ENCODE assay signal across 24 cellular contexts in the genomic region with DNA sequence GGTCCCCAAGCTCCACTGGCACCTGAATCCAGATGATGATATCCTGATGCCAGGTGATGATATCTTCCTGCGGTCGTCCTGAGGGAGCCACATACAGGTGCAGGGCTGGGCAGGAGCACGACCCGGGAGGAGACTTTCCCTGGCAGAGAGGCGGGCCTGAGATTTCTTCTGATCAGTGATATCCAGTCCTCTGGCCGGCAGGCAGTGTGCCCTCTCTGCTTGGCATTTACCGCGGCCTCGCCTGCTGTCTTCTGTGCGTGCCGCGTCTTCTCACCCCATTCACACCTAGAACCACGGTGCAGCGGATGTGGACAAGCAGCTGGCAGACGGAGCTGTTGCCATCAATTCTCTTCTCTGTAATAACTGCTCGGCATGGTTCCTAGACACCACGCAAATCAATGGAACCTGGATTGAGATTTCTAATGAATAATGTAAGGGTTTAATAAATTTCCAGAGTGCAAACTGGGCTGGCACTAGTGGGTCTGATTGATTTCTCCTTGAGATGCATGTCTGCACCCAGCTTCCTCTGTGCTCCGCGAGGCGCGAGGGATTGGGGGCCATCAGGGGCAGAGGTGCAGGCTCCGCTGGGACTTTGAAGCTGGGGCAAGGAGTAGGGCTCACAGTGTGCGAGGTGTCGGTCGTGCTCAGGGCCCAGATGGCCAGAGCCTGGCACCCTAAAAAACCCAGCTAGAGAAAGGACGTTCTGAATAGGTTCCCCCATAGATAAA.
DNase-seq lines count a peak whose midpoint lies in the region; ATAC-seq and TF ChIP-seq lines count a peak whose summit lies in the region.
"Had no signal": no experiment of that assay in that cellular context is flagged by ENCODE, and none has a peak within 500 bp of the region (broad histone marks: within the 10 kb centered on the region; RNA-seq: fewer than 3 reads in every experiment).

No MANE protein-coding gene starts in this region.

- no peak overlapping the region for H3K9ac ChIP-seq in H9 (ENCODE audit: extremely low read depth, insufficient read length, low read length)
- H3K9ac ChIP-seq: GM23248 had no signal

- H2BK5ac ChIP-seq in H9 (ENCODE audit: insufficient read length, low read length), result no peak overlapping the region

- POLR2A ChIA-PET in CD8-positive, alpha-beta T cell (lab: Charles Lee), result interaction anchor here (1.0 kb wide), 1 partner anchor 16 kb away, joined by 3 read pairs; no protein-coding TSS in a partner anchor

- H3K56ac ChIP-seq in H9 (ENCODE audit: insufficient read length, low read depth, low read length), result no peak overlapping the region

- no peaks in the 10 kb centered on the region for H3K23me2 ChIP-seq in H9 (ENCODE audit: insufficient read length, low read depth, low read length, poor library complexity, severe bottlenecking)

- no peak overlapping the region for H4K8ac ChIP-seq in H9 (replicated peaks; ENCODE audit: insufficient read length, low read depth, low read length)

- CTCF ChIA-PET in CD8-positive, alpha-beta T cell (lab: Charles Lee), result interaction anchor here (1.1 to 1.3 kb wide), 2 partner anchors 9 to 16 kb away, joined by 3 read pairs; no protein-coding TSS in a partner anchor

- no peak overlapping the region for H2BK15ac ChIP-seq in H9 (ENCODE audit: low read depth, low read length)

- no peaks in the 10 kb centered on the region for H3K9me3 Mint-ChIP-seq in CD8-positive, alpha-beta T cell
- H3K9me3 Mint-ChIP-seq in H9, result no peaks in the 10 kb centered on the region; a peak in 2 of 5 replicates
- H3K9me3 Mint-ChIP-seq: activated T-cell treated with anti-CD3 and anti-CD28 coated beads, Interleukin-2, amount 50 U/mL, for 4 hours had no signal

- no peak for TF ChIP-seq EP300 in sigmoid colon (IDR thresholded peaks at IDR 0.05)

- no CpG with 5 or more reads among the region's 26 CpGs for WGBS in H9 (ENCODE audit: extremely low coverage, insufficient read length, low lambda C conversion rate)
- WGBS in sigmoid colon, 2 donors, result 84 to 91% methylated on average over 26 of the region's 26 CpGs

- no peaks in the 10 kb centered on the region for H3K36me3 ChIP-seq in CD8-positive, alpha-beta T cell (ENCODE audit: insufficient read depth, low read length)
- H3K36me3 ChIP-seq in lower lobe of right lung (no peaks in the 10 kb centered on the region), sigmoid colon (no peaks in the 10 kb centered on the region)
- H3K36me3 ChIP-seq: right lobe of liver, transverse colon had no signal

- H3K23ac ChIP-seq in H9 (ENCODE audit: insufficient read length, low read depth, low read length), result no peak overlapping the region

- H2BK12ac ChIP-seq in H9 (ENCODE audit: insufficient read length, low read depth, low read length), result no peak overlapping the region

- H3K4me1 ChIP-seq in CD8-positive, alpha-beta T cell (ENCODE audit: insufficient read depth, low read length), result no peaks in the 10 kb centered on the region
- H3K4me1 ChIP-seq in H9 (ENCODE audit: insufficient read depth, low read length), result no peaks in the 10 kb centered on the region
- H3K4me1 ChIP-seq in lower lobe of right lung, result peaks cover 10% of the 10 kb centered on the region
- no peaks in the 10 kb centered on the region for H3K4me1 ChIP-seq in sigmoid colon
- H3K4me1 ChIP-seq: right lobe of liver, transverse colon had no signal

- no peak overlapping the region for H3T11ph ChIP-seq in H9 (ENCODE audit: low read length)

- no peak overlapping the region for H3K27ac ChIP-seq in CD8-positive, alpha-beta T cell (ENCODE audit: low read depth, low read length)
- no peak overlapping the region for H3K27ac ChIP-seq in H9 (ENCODE audit: insufficient read length, low read depth, low read length)
- H3K27ac ChIP-seq in lower lobe of right lung, result no peak overlapping the region
- no peak overlapping the region for H3K27ac ChIP-seq in sigmoid colon
- H3K27ac ChIP-seq: GM23248, right lobe of liver, transverse colon had no signal

- intact Hi-C loops in CD8-positive, alpha-beta T cell (cut with DNase I, micrococcal nuclease), result no loop called here
- intact Hi-C loops in lower lobe of right lung (cut with DNase I), result no loop called here
- intact Hi-C loops in sigmoid colon (cut with DNase I), result no loop called here

- H4K20me1 ChIP-seq in H9 (ENCODE audit: control insufficient read depth, insufficient read depth, insufficient read length), result no peaks in the 10 kb centered on the region

- peak in 2 of 7 experiments; percentile 50 to 54 for DNase-seq in CD8-positive, alpha-beta T cell
- DNase-seq in H9 (peak; percentile 20), lower lobe of right lung (peak; percentile 43), sigmoid colon (peak; percentile 60), COR-L47 (lab: John Stamatoyannopoulos, UW) (no peak), NCI-H187 treated with DMSO at 0.1 percent for 48 hours (lab: John Stamatoyannopoulos, UW) (no peak)
- no peak for DNase-seq in stimulated activated CD4-positive, alpha-beta T cell treated with anti-CD3 and anti-CD28 coated beads, Interleukin-4, amount 100 ng/mL, for 24 hours
- DNase-seq: activated gamma-delta T cell treated with Interleukin-2 at 50 U/mL for 16 hours; activated T-cell treated with anti-CD3 and anti-CD28 coated beads, Interleukin-2, amount 50 U/mL, for 4 hours; C1 segment of cervical spinal cord; DMS79; GDM1; GM23248; NCI-H1436 treated with DMSO at 0.1 percent for 48 hours; NCI-H226; NCI-H526 treated with DMSO at 0.1 percent for 48 hours; PC-3; Right ventricle myocardium superior; stimulated activated CD4-positive, alpha-beta T cell treated with anti-CD3 and anti-CD28 coated beads, Interleukin-12 subunit alpha, Interleukin-12 subunit beta, amount 100 ng/mL, for 4 hours; stimulated activated CD4-positive, alpha-beta T cell treated with anti-CD3 and anti-CD28 coated beads, Interleukin-2, amount 100 ng/mL, for 48 hours; T-helper 17 cell; transverse colon had no signal

- no peaks in the 10 kb centered on the region for H3K36me3 Mint-ChIP-seq in CD8-positive, alpha-beta T cell
- H3K36me3 Mint-ChIP-seq in H9 (ENCODE audit: insufficient read depth in 1 of 3, low read depth in 3 of 3), result no peaks in the 10 kb centered on the region; a peak in 1 of 7 replicates

- no peak overlapping the region for H3K27ac Mint-ChIP-seq in CD8-positive, alpha-beta T cell
- H3K27ac Mint-ChIP-seq in H9, result no peak overlapping the region; a peak in 1 of 7 replicates
- H3K27ac Mint-ChIP-seq: T-helper 17 cell had no signal

- H3K4me2 ChIP-seq in H9 (ENCODE audit: insufficient read depth, insufficient read length, low read length), result no peak overlapping the region

- H3K14ac ChIP-seq in H9 (ENCODE audit: insufficient read depth, low read length), result no peak overlapping the region

- no peak overlapping the region for H3K4me3 Mint-ChIP-seq in CD8-positive, alpha-beta T cell
- H3K4me3 Mint-ChIP-seq in H9, result no peak overlapping the region
- H3K4me3 Mint-ChIP-seq: activated T-cell treated with anti-CD3 and anti-CD28 coated beads, Interleukin-2, amount 50 U/mL, for 4 hours; T-helper 17 cell had no signal

- no peaks in the 10 kb centered on the region for H3K79me2 ChIP-seq in H9 (ENCODE audit: insufficient read depth, low read length)

- no peak overlapping the region for H3K4me3 ChIP-seq in CD8-positive, alpha-beta T cell (ENCODE audit: low read depth, low read length)
- H3K4me3 ChIP-seq in lower lobe of right lung (no peak overlapping the region), sigmoid colon (no peak overlapping the region)
- H3K4me3 ChIP-seq: GM23248, right lobe of liver, transverse colon had no signal

- no peaks in the 10 kb centered on the region for H3K9me3 ChIP-seq in CD8-positive, alpha-beta T cell (ENCODE audit: low read length)
- H3K9me3 ChIP-seq in H9 (ENCODE audit: control insufficient read depth, low read depth, low read length), result no peaks in the 10 kb centered on the region
- H3K9me3 ChIP-seq in lower lobe of right lung, result no peaks in the 10 kb centered on the region
- H3K9me3 ChIP-seq in sigmoid colon, result no peaks in the 10 kb centered on the region
- H3K9me3 ChIP-seq: right lobe of liver, transverse colon had no signal

- H3K4ac ChIP-seq in H9 (ENCODE audit: low read depth, low read length), result no peak overlapping the region

- no peak overlapping the region for H2BK120ac ChIP-seq in H9 (ENCODE audit: low read depth, low read length, poor library complexity, severe bottlenecking)

- no peak overlapping the region for H4K5ac ChIP-seq in H9 (ENCODE audit: insufficient read length, low read depth, low read length)

- H3K4me1 Mint-ChIP-seq in CD8-positive, alpha-beta T cell (ENCODE audit: low read depth), result peaks cover 4% of the 10 kb centered on the region
- H3K4me1 Mint-ChIP-seq in H9, result peaks cover 14 to 17% of the 10 kb centered on the region in 2 experiments

- TF ChIP-seq POLR2A in sigmoid colon (IDR thresholded peaks at IDR 0.05), result no peak

- H3K18ac ChIP-seq in H9 (ENCODE audit: insufficient read length, low read depth, low read length), result no peak overlapping the region

- no peak for TF ChIP-seq CTCF in CD8-positive, alpha-beta T cell (IDR thresholded peaks at IDR 0.05)
- TF ChIP-seq CTCF in H9 (conservative IDR thresholded peaks at IDR 0.05) (no peak), lower lobe of right lung (IDR thresholded peaks at IDR 0.05) (no peak), sigmoid colon (IDR thresholded peaks at IDR 0.05) (no peak)

- H4K91ac ChIP-seq in H9 (ENCODE audit: insufficient read length, low read depth, low read length), result no peak overlapping the region

- no peaks in the 10 kb centered on the region for H3K27me3 ChIP-seq in CD8-positive, alpha-beta T cell (ENCODE audit: insufficient read depth, low read length)
- H3K27me3 ChIP-seq in H9 (ENCODE audit: insufficient read depth, low read length) (no peaks in the 10 kb centered on the region), lower lobe of right lung (ENCODE audit: low read depth) (no peaks in the 10 kb centered on the region), sigmoid colon (peaks cover 0 to under 1% (median 0%) of the 10 kb centered on the region in 3 donors)
- H3K27me3 ChIP-seq: right lobe of liver had no signal

- H2BK20ac ChIP-seq in H9 (ENCODE audit: low read depth, low read length, poor library complexity, severe bottlenecking), result no peak overlapping the region

- H2AFZ ChIP-seq in H9 (ENCODE audit: low read length), result no peak overlapping the region
- H2AFZ ChIP-seq: GM23248 had no signal

- H3K27me3 Mint-ChIP-seq in CD8-positive, alpha-beta T cell (ENCODE audit: low read depth), result peaks cover 4% of the 10 kb centered on the region
- peaks cover 17% of the 10 kb centered on the region for H3K27me3 Mint-ChIP-seq in H9 (ENCODE audit: low read depth)
- H3K27me3 Mint-ChIP-seq: T-helper 17 cell had no signal

- no peaks in the 10 kb centered on the region for H3K79me1 ChIP-seq in H9 (ENCODE audit: insufficient read depth, low read depth, low read length, poor library complexity, severe bottlenecking)

- ATAC-seq in CD8-positive, alpha-beta T cell, result peak; percentile 29
- ATAC-seq in lower lobe of right lung, result no peak
- ATAC-seq: activated CD4-positive, CD25-positive, alpha-beta regulatory T cell treated with anti-CD3 and anti-CD28 coated beads, Interleukin-2, amount 50 U/mL, for 24 hours; activated T-cell treated with anti-CD3 and anti-CD28 coated beads, Interleukin-2, amount 50 U/mL, for 4 hours; PC-3; T-helper 17 cell had no signal

- H2AK5ac ChIP-seq in H9 (ENCODE audit: insufficient read length, low read length), result no peak overlapping the region

Comparison
In these comparisons a context has a peak if more than half of its experiments do, and no peak if none do; other contexts are left out.
1. DNase-seq: peak in H9 (single experiment), lower lobe of right lung (single experiment) and sigmoid colon (single experiment); none in stimulated activated CD4-positive, alpha-beta T cell treated with anti-CD3 and anti-CD28 coated beads, Interleukin-4, amount 100 ng/mL, for 24 hours (single experiment), COR-L47 (single experiment) and NCI-H187 treated with DMSO at 0.1 percent for 48 hours (single experiment).